13 cellular contexts compared by ENCODE assay signal in the genomic region with DNA sequence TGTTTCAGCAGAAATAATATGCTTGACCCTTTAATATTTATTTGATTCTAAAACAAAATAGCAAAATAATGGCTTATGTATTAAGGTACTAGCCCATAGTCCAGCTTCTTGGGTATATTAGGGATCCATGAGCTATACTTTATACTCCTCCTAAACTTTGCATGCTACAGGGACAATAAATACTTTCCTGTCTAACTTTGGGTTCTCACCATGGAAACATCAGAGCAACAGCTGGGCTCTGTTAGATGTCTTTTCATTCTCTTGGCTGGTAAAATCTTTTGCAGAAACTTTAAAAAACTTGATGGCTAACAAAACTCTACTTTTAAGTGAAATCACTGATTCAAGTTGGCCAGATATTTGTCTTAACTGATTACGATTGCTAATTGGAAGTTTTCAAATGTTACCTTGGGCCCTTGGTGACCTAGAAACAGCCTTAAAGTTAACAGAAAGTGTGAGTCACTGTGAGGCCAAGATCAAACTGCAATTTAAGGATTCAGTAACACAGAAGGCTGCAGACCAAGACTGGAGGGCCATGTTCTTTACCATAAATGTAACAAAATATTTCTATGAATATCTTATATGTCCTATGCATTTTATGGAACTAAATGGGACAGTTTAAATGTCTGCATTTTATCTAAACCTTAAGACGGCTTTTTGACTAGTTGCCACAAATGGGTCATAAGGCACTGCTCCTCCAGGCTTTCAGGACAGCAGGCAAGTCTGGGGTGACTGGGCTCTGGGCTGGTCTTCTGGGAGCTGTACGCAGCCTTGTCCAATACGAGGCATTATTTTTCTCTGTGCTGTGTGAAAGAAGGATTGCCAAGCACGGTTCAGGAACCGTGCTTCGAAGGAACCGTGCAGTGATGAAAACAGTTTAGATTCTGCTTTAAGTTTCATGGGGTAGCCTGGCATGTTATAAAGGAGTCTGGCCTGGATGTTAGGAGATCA.
DNase-seq lines count a peak whose midpoint lies in the region; ATAC-seq and TF ChIP-seq lines count a peak whose summit lies in the region.
"Had no signal": no experiment of that assay in that cellular context is flagged by ENCODE, and none has a peak within 500 bp of the region (broad histone marks: within the 10 kb centered on the region; RNA-seq: fewer than 3 reads in every experiment).

No MANE protein-coding gene starts in this region.

- no peaks in the 10 kb centered on the region for H3K79me1 ChIP-seq in IMR-90 (ENCODE audit: low read depth in 1 of 2, low read length in 2 of 2)

- H2BK5ac ChIP-seq in IMR-90 (ENCODE audit: low read depth, low read length, poor library complexity, severe bottlenecking): no peak overlapping the region

- peaks cover 21% of the 10 kb centered on the region for H3K4me1 ChIP-seq in IMR-90 (ENCODE audit: control insufficient read depth, insufficient read depth, low read length)
- peaks cover 6 to 35% of the 10 kb centered on the region in 2 donors for H3K4me1 ChIP-seq in thoracic aorta (ENCODE audit: control insufficient read depth in 1 of 2, low read depth in 2 of 2)
- H3K4me1 ChIP-seq in esophagus muscularis mucosa: peaks cover 8 to 17% (median 15%) of the 10 kb centered on the region in 4 donors

- no peak overlapping the region for H3K4ac ChIP-seq in IMR-90 (ENCODE audit: low read depth, low read length)

- H2AK9ac ChIP-seq in IMR-90 (replicated peaks; ENCODE audit: low read depth, low read length, poor library complexity): no peak overlapping the region

- no peak overlapping the region; the same call in 1 of the 2 replicates for H3K18ac ChIP-seq in IMR-90 (ENCODE audit: low read depth, low read length)

- H2AK5ac ChIP-seq in IMR-90 (ENCODE audit: low read depth, low read length): no peak overlapping the region

- H3K56ac ChIP-seq in IMR-90 (ENCODE audit: extremely low read depth, insufficient read depth, low read length): no peak overlapping the region

- no peak overlapping the region for H2BK120ac ChIP-seq in IMR-90 (ENCODE audit: low read depth, low read length)

- CTCF ChIA-PET in IMR-90 (lab: Yijun Ruan, JAX): interaction anchor here (1.4 kb wide), 1 partner anchor 48 kb away, joined by 5 read pairs; no protein-coding TSS in a partner anchor

- H3K9me1 ChIP-seq in IMR-90 (ENCODE audit: insufficient read depth, low read length): 0 out of 2 replicates have a peak, but pooled peaks cover 4% of the 10 kb centered on the region

- dilution Hi-C loops in IMR-90 (cut with HindIII; ENCODE audit: low sequenced_read_pairs, unreplicated experiment): no loop called here

- no peak overlapping the region for H3K9ac ChIP-seq in IMR-90 (ENCODE audit: low read depth, low read length)

- peak; percentile 28 for DNase-seq in IMR-90
- peak; percentile 27 for DNase-seq in fibroblast of the aortic adventitia (ENCODE audit: low read depth)
- peak; percentile 41 for DNase-seq in myocyte (ENCODE audit: low read depth)
- DNase-seq in thoracic aorta (ENCODE audit: low spot score): no peak
- DNase-seq in WERI-Rb-1: no peak
- DNase-seq in SK-N-DZ (ENCODE audit: low spot score): no peak
- no peak for DNase-seq in esophagus muscularis mucosa (ENCODE audit: extremely low spot score)
- DNase-seq: DMS153, EL, NCI-H1417 treated with DMSO at 0.1 percent for 48 hours, NCI-H2029 treated with DMSO at 0.1 percent for 48 hours, NCI-H510A, SIG-M5 had no signal

- no peak overlapping the region for H3K14ac ChIP-seq in IMR-90 (replicated peaks; ENCODE audit: low read depth, low read length)

- WGBS in IMR-90 (ENCODE audit: extremely low coverage in 2 of 2, insufficient read length in 1 of 2), 2 experiments: no CpG with 5 or more reads among the region's 8 CpGs
- WGBS in esophagus muscularis mucosa: 32% methylated on average over 8 of the region's 8 CpGs

- H4K91ac ChIP-seq in IMR-90 (ENCODE audit: insufficient read depth, low read depth, low read length): no peak overlapping the region

- H4K20me1 ChIP-seq in IMR-90 (ENCODE audit: insufficient read depth, low read length): no peaks in the 10 kb centered on the region

- intact Hi-C loops in IMR-90 (cut with micrococcal nuclease) (no loop called here), esophagus muscularis mucosa (cut with DNase I) (no loop called here)

- H2BK20ac ChIP-seq in IMR-90 (ENCODE audit: low read depth, low read length): no peak overlapping the region

- H3K4me2 ChIP-seq in IMR-90 (ENCODE audit: low read depth, low read length): no peak overlapping the region; the same call in 1 of the 2 replicates

- POLR2A ChIA-PET in IMR-90 (lab: Charles Lee; ENCODE audit: unreplicated experiment): no interaction called here

- H3K9me3 ChIP-seq in IMR-90 (ENCODE audit: control insufficient read depth, insufficient read depth, low read length): no peaks in the 10 kb centered on the region
- no peaks in the 10 kb centered on the region for H3K9me3 ChIP-seq in thoracic aorta
- no peaks in the 10 kb centered on the region for H3K9me3 ChIP-seq in WERI-Rb-1 (ENCODE audit: severe bottlenecking)
- H3K9me3 ChIP-seq in esophagus muscularis mucosa: no peaks in the 10 kb centered on the region

- ATAC-seq in IMR-90 (ENCODE audit: low read depth): peak; percentile 71
- no peak for ATAC-seq in thoracic aorta (ENCODE audit: insufficient number of reproducible peaks, low FRiP score, low read depth)

- TF ChIP-seq POLR2A in IMR-90 (IDR thresholded peaks at IDR 0.05; ENCODE audit: low read depth, low read length) (no peak), esophagus muscularis mucosa (IDR thresholded peaks at IDR 0.05; ENCODE audit: low read depth) (no peak)

- no TSS peak for BruUV-seq in IMR-90 (replicated peaks; lab: Mats Ljungman, UMichigan)

- TF ChIP-seq RAD21 in IMR-90 (IDR thresholded peaks at IDR 0.05; ENCODE audit: low read length): no peak

- TF ChIP-seq CTCF in IMR-90 (conservative IDR thresholded peaks at IDR 0.05; ENCODE audit: low read depth, low read length) (no peak), fibroblast of the aortic adventitia (IDR thresholded peaks at IDR 0.05; ENCODE audit: insufficient read depth, low read length) (no peak), thoracic aorta (IDR thresholded peaks at IDR 0.05) (no peak), WERI-Rb-1 (IDR thresholded peaks at IDR 0.05; ENCODE audit: low read depth, low read length) (no peak), esophagus muscularis mucosa (IDR thresholded peaks at IDR 0.05) (no peak)

- H4K5ac ChIP-seq in IMR-90 (ENCODE audit: low read depth, low read length): no peak overlapping the region; the same call in 1 of the 2 replicates

- in situ Hi-C loops in IMR-90 (cut with MboI; ENCODE audit: low sequenced_read_pairs): no loop called here

- H4K8ac ChIP-seq in IMR-90 (ENCODE audit: low read depth in 2 of 2, low read length in 2 of 2): no peak overlapping the region

- H3K4me3 ChIP-seq in IMR-90 (ENCODE audit: insufficient read depth, low read depth, low read length): no peak overlapping the region
- H3K4me3 ChIP-seq in fibroblast of the aortic adventitia (ENCODE audit: low read depth, low read length): no peak overlapping the region
- no peak overlapping the region for H3K4me3 ChIP-seq in thoracic aorta
- no peak overlapping the region for H3K4me3 ChIP-seq in WERI-Rb-1 (ENCODE audit: low read depth, low read length)
- H3K4me3 ChIP-seq in esophagus muscularis mucosa: no peak overlapping the region

- H3K36me3 ChIP-seq in IMR-90 (ENCODE audit: control insufficient read depth, insufficient read depth, low read length) (no peaks in the 10 kb centered on the region), thoracic aorta (no peaks in the 10 kb centered on the region), WERI-Rb-1 (no peaks in the 10 kb centered on the region), esophagus muscularis mucosa (no peaks in the 10 kb centered on the region)

- TF ChIP-seq EP300 in esophagus muscularis mucosa (IDR thresholded peaks at IDR 0.05): no peak

- H2BK15ac ChIP-seq in IMR-90 (ENCODE audit: low read depth, low read length): no peak overlapping the region

- H3K27me3 ChIP-seq in IMR-90 (ENCODE audit: control insufficient read depth, insufficient read depth, low read length): no peaks in the 10 kb centered on the region
- no peaks in the 10 kb centered on the region for H3K27me3 ChIP-seq in thoracic aorta (replicated peaks; ENCODE audit: insufficient read depth)
- no peaks in the 10 kb centered on the region for H3K27me3 ChIP-seq in WERI-Rb-1 (ENCODE audit: insufficient read depth, low read depth, severe bottlenecking)
- no peaks in the 10 kb centered on the region for H3K27me3 ChIP-seq in esophagus muscularis mucosa

- H3K27ac ChIP-seq in IMR-90 (ENCODE audit: insufficient read depth, low read length) (peak overlapping the region; percentile 13; the same call in 1 of the 2 replicates), thoracic aorta (peak overlapping the region; percentile 45 to 48), WERI-Rb-1 (no peak overlapping the region), esophagus muscularis mucosa (replicated peaks in 1 of 4) (peak overlapping the region in 2 of 4 donors; percentile 27 to 34)

- no peak overlapping the region for H3K23ac ChIP-seq in IMR-90 (ENCODE audit: low read depth, low read length)

- H2AFZ ChIP-seq in IMR-90 (replicated peaks; ENCODE audit: low read length, poor library complexity): no peak overlapping the region

TF ChIP-seq in IMR-90, 13 proteins besides CTCF, POLR2A, EP300 and RAD21:
- no peak for TF ChIP-seq MAFK (IDR thresholded peaks at IDR 0.05; ENCODE audit: low read depth, low read length)
- no peak for TF ChIP-seq NFE2L2 (IDR thresholded peaks at IDR 0.05; ENCODE audit: low read depth, low read length)
- no peak for TF ChIP-seq CEBPB (IDR thresholded peaks at IDR 0.05; ENCODE audit: low read depth, low read length)
- TF ChIP-seq BHLHE40 (IDR thresholded peaks at IDR 0.05; ENCODE audit: low read depth, low read length): no peak
- TF ChIP-seq MAZ (IDR thresholded peaks at IDR 0.05; ENCODE audit: borderline replicate concordance, low read depth, low read length): no peak
- TF ChIP-seq USF2 (IDR thresholded peaks at IDR 0.05; ENCODE audit: low read depth, low read length): no peak
- TF ChIP-seq MXI1 (IDR thresholded peaks at IDR 0.05; ENCODE audit: borderline replicate concordance, low read depth, low read length): no peak
TF ChIP-seq in IMR-90: peak in this region for 0.

Comparison
In these comparisons a context has a peak if more than half of its experiments do, and no peak if none do; other contexts are left out.
1. DNase-seq: peak in IMR-90 (single experiment), fibroblast of the aortic adventitia (single experiment) and myocyte (single experiment); none in thoracic aorta (single experiment), WERI-Rb-1 (single experiment), SK-N-DZ (single experiment) and esophagus muscularis mucosa (single experiment).